In genomic region chr7:149598721-149599308, GRCh38 we compare ENCODE assay signal across 8 cellular contexts.
DNase-seq lines count a peak whose midpoint lies in the region; ATAC-seq, FAIRE-seq and TF ChIP-seq lines count a peak whose summit lies in the region.

No MANE protein-coding gene starts in this region.

- H3K9me3 ChIP-seq in K562 (replicated peaks; ENCODE audit: control insufficient read depth, insufficient read depth, low read depth, low read length) = no peaks in the 10 kb centered on the region
- no peaks in the 10 kb centered on the region for H3K9me3 ChIP-seq in left lung

- no TSS peak for BruUV-seq in K562 (replicated peaks; lab: Mats Ljungman, UMichigan)

- no peak overlapping the region for H3K4me2 ChIP-seq in K562 (ENCODE audit: insufficient read depth, low read length)

- H3K27ac ChIP-seq in K562 (ENCODE audit: extremely low read depth, low read depth, low read length) (no peak overlapping the region), left lung (no peak overlapping the region)

- peak; percentile 62 for TF ChIP-seq CTCF in GM06990 (IDR thresholded peaks at IDR 0.05; ENCODE audit: insufficient read depth, low read length, poor library complexity, severe bottlenecking)
- TF ChIP-seq CTCF in K562 (IDR thresholded peaks at IDR 0.05 in 2 of 3, conservative IDR thresholded peaks at IDR 0.05 in 1 of 3; ENCODE audit: insufficient read depth in 2 of 3, low read depth in 1 of 3, low read length in 3 of 3) = peak; percentile 58 to 65 (median 63)
- no peak for TF ChIP-seq CTCF in left lung (IDR thresholded peaks at IDR 0.05)

- ATAC-seq in K562 (peak; percentile 90), left lung (peak; percentile 87), GM19395 (IDR thresholded peaks at IDR 0.05; ENCODE audit: unreplicated experiment) (no peak), GM19324 (IDR thresholded peaks at IDR 0.05; ENCODE audit: low FRiP score, unreplicated experiment) (no peak)

- H3K9me1 ChIP-seq in K562 (ENCODE audit: control insufficient read depth, insufficient read depth, low read length) = no peaks in the 10 kb centered on the region

- no peak overlapping the region for H3K4me3 ChIP-seq in GM06990 (replicated peaks; ENCODE audit: low read depth, low read length)
- no peak overlapping the region for H3K4me3 ChIP-seq in K562
- no peak overlapping the region for H3K4me3 ChIP-seq in left lung

- TF ChIP-seq POLR2A in K562 (conservative IDR thresholded peaks at IDR 0.05) = no peak

- peak; percentile 69 for FAIRE-seq in K562 (lab: Jason Lieb, UNC)

- H3K4me1 ChIP-seq in K562 (replicated peaks in 1 of 2; ENCODE audit: control insufficient read depth in 2 of 2, insufficient read depth in 2 of 2, low read length in 2 of 2) (no peaks in the 10 kb centered on the region), left lung (peaks cover 0 to 9% of the 10 kb centered on the region in 2 donors)

- TF ChIP-seq RAD21 in K562 (CRISPR knock-in tag; conservative IDR thresholded peaks at IDR 0.05 in 1 of 2, IDR thresholded peaks at IDR 0.05 in 1 of 2) = peak in 1 of 2 experiments; percentile 52; a peak in 2 of 4 replicates

- in situ Hi-C loops in K562 (cut with MboI) = no loop called here

- POLR2A ChIA-PET in K562 (lab: Yijun Ruan, JAX) = interaction anchor here (0.6 kb wide), 1 partner anchor 37 kb away, joined by 3 read pairs; no protein-coding TSS in a partner anchor

- H2AFZ ChIP-seq in K562 (ENCODE audit: low read depth, low read length) = no peak overlapping the region

- no peaks in the 10 kb centered on the region for H3K79me2 ChIP-seq in K562 (ENCODE audit: control insufficient read depth, insufficient read depth, low read length)

- H4K20me1 ChIP-seq in K562 (replicated peaks; ENCODE audit: control insufficient read depth, insufficient read depth, low read length) = no peaks in the 10 kb centered on the region

- no peak overlapping the region for H3K9ac ChIP-seq in K562 (ENCODE audit: insufficient read depth in 1 of 2, low read depth in 2 of 2, low read length in 2 of 2)

- WGBS in K562 (ENCODE audit: insufficient coverage, low coverage, missing lambda C conversion rate) = 94% methylated on average over 1 of the region's 1 CpG

- H3K27me3 ChIP-seq in GM06990 (replicated peaks; ENCODE audit: control insufficient read depth, insufficient read depth, low read length) (no peaks in the 10 kb centered on the region), K562 (ENCODE audit: control insufficient read depth in 2 of 2, insufficient read depth in 2 of 2, low read length in 2 of 2) (no peaks in the 10 kb centered on the region), left lung (no peaks in the 10 kb centered on the region)

- CTCF ChIA-PET in K562 (lab: Yijun Ruan, JAX; ENCODE audit: low intra/inter-chr PET ratio) = no interaction called here

- H3K36me3 ChIP-seq in GM06990 (ENCODE audit: control insufficient read depth, insufficient read depth, low read length) (peaks cover 13% of the 10 kb centered on the region), K562 (ENCODE audit: control insufficient read depth, insufficient read depth, low read length) (peaks cover 91% of the 10 kb centered on the region), left lung (peaks cover 0 to 56% of the 10 kb centered on the region in 2 donors)

- DNase-seq in A172 (ENCODE audit: low spot score) (peak; percentile 19), GM06990 (ENCODE audit: extremely low read depth, insufficient read length) (peak; percentile 28), Kasumi-1 (lab: John Stamatoyannopoulos, UW) (peak; percentile 54 to 56), K562 (ENCODE audit: extremely low read depth in 1 of 4, low spot score in 3 of 4) (peak; percentile 44 to 56 (median 52)), left lung (no peak), NCI-H128 (lab: John Stamatoyannopoulos, UW; ENCODE audit: unreplicated experiment) (no peak)

- intact Hi-C loops in K562 (cut with micrococcal nuclease) (loop anchor here (5.0 kb wide), 1 partner anchor 102 kb away; the partner anchor contains the start of gene ZNF746), left lung (cut with DNase I) (no loop called here)

- no peak for TF ChIP-seq EP300 in K562 (IDR thresholded peaks at IDR 0.05; ENCODE audit: low read length)

TF ChIP-seq in K562, 482 proteins besides CTCF, POLR2A, EP300 and RAD21:
- TF ChIP-seq SAFB2 (IDR thresholded peaks at IDR 0.05; ENCODE audit: borderline replicate concordance, low read depth, low read length, severe bottlenecking) (no peak), ZKSCAN1 (IDR thresholded peaks at IDR 0.05; ENCODE audit: low read depth, low read length) (peak; percentile 89), NEUROD1 (IDR thresholded peaks at IDR 0.05; ENCODE audit: borderline replicate concordance, low read depth, low read length, partially characterized antibody) (no peak), ZNF12 (CRISPR knock-in tag; IDR thresholded peaks at IDR 0.05) (no peak)

Comparison
In these comparisons a context has a peak if more than half of its experiments do, and no peak if none do; other contexts are left out.
1. DNase-seq: peak in A172 (single experiment), GM06990 (single experiment), Kasumi-1 (2 of 2) and K562 (4 of 4); none in left lung (0 of 2) and NCI-H128 (single experiment).
2. CTCF ChIP-seq: peak in GM06990 (single experiment) and K562 (3 of 3); none in left lung (0 of 2).
3. ATAC-seq: peak in K562 (single experiment) and left lung (single experiment); none in GM19395 (single experiment) and GM19324 (single experiment).